ENCODE assay signal across 13 cellular contexts in the genomic region with DNA sequence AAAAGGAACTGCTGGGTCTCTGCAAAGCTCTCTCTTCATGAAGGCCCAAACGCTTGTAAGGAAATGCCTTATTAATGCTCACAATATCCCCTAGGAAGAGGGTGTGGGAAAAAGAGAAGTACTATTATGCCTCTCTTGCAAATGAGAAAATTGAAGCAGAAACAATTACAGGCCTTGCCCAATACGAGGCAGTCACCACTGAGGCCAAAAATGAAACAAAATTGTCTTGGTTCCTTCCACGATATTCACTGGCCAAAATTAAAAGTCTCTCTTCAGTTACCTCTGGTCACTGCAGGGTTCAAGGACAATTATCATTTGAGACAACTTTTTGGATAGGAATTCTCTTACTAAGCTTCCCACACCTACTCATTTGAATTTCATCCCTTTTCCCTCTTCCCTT. TPM values are rescaled to one million over a fixed set of nuclear protein-coding genes. Genes with fewer than 3 reads are reported as not detected.
A peak's percentile ranks its signal among the peaks of the same experiment; 100 is the strongest.
DNase-seq lines count a peak whose midpoint lies in the region; ATAC-seq, FAIRE-seq and TF ChIP-seq lines count a peak whose summit lies in the region.
"Had no signal": no experiment of that assay in that cellular context is flagged by ENCODE, and none has a peak within 500 bp of the region (broad histone marks: within the 10 kb centered on the region; RNA-seq: fewer than 3 reads in every experiment).

No MANE protein-coding gene starts in this region.

- H3K36me3 Mint-ChIP-seq in neural crest cell (ENCODE audit: low read depth) (no peaks in the 10 kb centered on the region), immature natural killer cell (no peaks in the 10 kb centered on the region)

- H3K27ac Mint-ChIP-seq in neural crest cell (ENCODE audit: unreplicated experiment): no peak overlapping the region
- H3K27ac Mint-ChIP-seq in immature natural killer cell: peak overlapping the region in 3 of 6 donors; percentile 17 to 61 (median 30)

- no peaks in the 10 kb centered on the region for H3K9me3 Mint-ChIP-seq in neural crest cell
- no peaks in the 10 kb centered on the region for H3K9me3 Mint-ChIP-seq in immature natural killer cell

- H3K27me3 Mint-ChIP-seq in neural crest cell (ENCODE audit: low read depth): no peaks in the 10 kb centered on the region
- peaks cover 7 to 13% (median 13%) of the 10 kb centered on the region in 3 donors for H3K27me3 Mint-ChIP-seq in immature natural killer cell (ENCODE audit: low read depth in 3 of 3)

- H3K9ac ChIP-seq in liver (ENCODE audit: low read depth in 1 of 2, low read length in 2 of 2) (peak overlapping the region; percentile 43 to 78), HepG2 (ENCODE audit: insufficient read depth, low read depth, low read length) (no peak overlapping the region), endocrine pancreas (ENCODE audit: control insufficient read depth, insufficient read depth, low read length) (peak overlapping the region; percentile 38)

- H3K9me3 ChIP-seq in liver (ENCODE audit: control insufficient read depth in 4 of 4, low read length in 3 of 4) (no peaks in the 10 kb centered on the region), HepG2 (ENCODE audit: low read length) (no peaks in the 10 kb centered on the region), endocrine pancreas (ENCODE audit: control insufficient read depth, low read length) (no peaks in the 10 kb centered on the region), uterus (no peaks in the 10 kb centered on the region)

- TF ChIP-seq EP300 in HepG2 (IDR thresholded peaks at IDR 0.05; ENCODE audit: low read depth in 2 of 2, low read length in 2 of 2): no peak
- TF ChIP-seq EP300 in HepG2 (CRISPR knock-in tag; IDR thresholded peaks at IDR 0.05; ENCODE audit: borderline replicate concordance): no peak

- BruUV-seq in HepG2 (replicated peaks; lab: Mats Ljungman, UMichigan): no TSS peak

- 32% methylated on average over 3 of the region's 3 CpGs for WGBS in liver
- WGBS in HepG2 (ENCODE audit: low lambda C conversion rate): 89% methylated on average over 3 of the region's 3 CpGs

- H3K4me3 Mint-ChIP-seq in neural crest cell (peak overlapping the region; percentile 48), immature natural killer cell (no peak overlapping the region)

- H3K27ac ChIP-seq in liver (ENCODE audit: low read depth in 1 of 2, low read length in 2 of 2) (peak overlapping the region; percentile 66 to 99), HepG2 (ENCODE audit: extremely low read length, insufficient read depth, low read length) (no peak overlapping the region), uterus (peak overlapping the region; percentile 97 to 99)

- intact Hi-C loops in HepG2 (cut with micrococcal nuclease; ENCODE audit: unreplicated experiment): no loop called here
- intact Hi-C loops in uterus (cut with DNase I; ENCODE audit: low total_unique reads): no loop called here

- in situ Hi-C loops in HepG2 (cut with HindIII; ENCODE audit: extremely low pct_ligation_motif_present, low pct_unique_long_range_greater_than_20kb): no loop called here

- TF ChIP-seq POLR2A in HepG2 (IDR thresholded peaks at IDR 0.05; ENCODE audit: insufficient read depth in 1 of 2, low read depth in 2 of 2, low read length in 2 of 2) (no peak), uterus (IDR thresholded peaks at IDR 0.05) (no peak)

- no peak for DNase-seq in HepG2 (ENCODE audit: low spot score)
- DNase-seq in neural crest cell (ENCODE audit: low read depth, low spot score): no peak
- no peak for DNase-seq in uterus
- no peak for DNase-seq in immature natural killer cell
- DNase-seq: activated effector memory CD4-positive, alpha-beta T cell treated with anti-CD3 and anti-CD28 coated beads, Interleukin-2, amount 50 U/mL, for 16 hours; effector CD4-positive, alpha-beta T cell; NCI-H1092 treated with DMSO at 0.1 percent for 48 hours; stimulated activated CD4-positive, alpha-beta T cell treated with anti-CD3 and anti-CD28 coated beads, Interleukin-2, amount 100 ng/mL, for 24 hours had no signal

- no peak overlapping the region for H2AFZ ChIP-seq in HepG2 (ENCODE audit: low read length)

- POLR2A ChIA-PET in HepG2 (lab: Yijun Ruan, JAX): no interaction called here

- TF ChIP-seq RAD21 in liver (IDR thresholded peaks at IDR 0.05) (peak in 1 of 2 donors; percentile 14), HepG2 (CRISPR knock-in tag; IDR thresholded peaks at IDR 0.05) (no peak)

- H3K4me1 Mint-ChIP-seq in neural crest cell (peaks cover 66% of the 10 kb centered on the region), immature natural killer cell (peaks cover 38 to 52% of the 10 kb centered on the region in 2 donors)

- H3K79me2 ChIP-seq in HepG2 (ENCODE audit: insufficient read depth, low read length): peaks cover 65% of the 10 kb centered on the region

- H3K27me3 ChIP-seq in liver (ENCODE audit: control insufficient read depth in 4 of 4, insufficient read depth in 4 of 4, low read length in 3 of 4) (no peaks in the 10 kb centered on the region), HepG2 (ENCODE audit: control insufficient read depth in 1 of 2, insufficient read depth in 2 of 2, low read length in 2 of 2) (no peaks in the 10 kb centered on the region; a peak in 1 of 5 replicates), endocrine pancreas (ENCODE audit: control insufficient read depth, insufficient read depth, low read length) (no peaks in the 10 kb centered on the region), uterus (no peaks in the 10 kb centered on the region)

- H4K20me1 ChIP-seq in HepG2 (ENCODE audit: insufficient read depth, low read length): no peaks in the 10 kb centered on the region

- ATAC-seq in HepG2: no peak
- no peak for ATAC-seq in HG03571 (IDR thresholded peaks at IDR 0.05; ENCODE audit: unreplicated experiment)
- ATAC-seq in GM21576 (IDR thresholded peaks at IDR 0.05; ENCODE audit: unreplicated experiment): no peak

- TF ChIP-seq CTCF in liver (IDR thresholded peaks at IDR 0.05; ENCODE audit: low read depth, low read length, missing input control) (no peak), HepG2 (CRISPR knock-in tag; IDR thresholded peaks at IDR 0.05) (no peak), neural crest cell (conservative IDR thresholded peaks at IDR 0.05) (no peak), uterus (IDR thresholded peaks at IDR 0.05) (no peak)

- H3K4me3 ChIP-seq in liver (ENCODE audit: low read depth in 1 of 3, low read length in 3 of 3) (no peak overlapping the region), HepG2 (replicated peaks in 1 of 3; ENCODE audit: insufficient read depth in 1 of 3, low read depth in 2 of 3, low read length in 3 of 3) (no peak overlapping the region), endocrine pancreas (ENCODE audit: control insufficient read depth, insufficient read depth, low read length) (peak overlapping the region; percentile 90), uterus (no peak overlapping the region)

- H3K36me3 ChIP-seq in liver (ENCODE audit: control insufficient read depth in 4 of 4, insufficient read depth in 3 of 4, low read depth in 1 of 4, low read length in 3 of 4) (no peaks in the 10 kb centered on the region), HepG2 (replicated peaks in 1 of 2; ENCODE audit: control insufficient read depth in 1 of 2, insufficient read depth in 2 of 2, low read length in 2 of 2) (no peaks in the 10 kb centered on the region), endocrine pancreas (ENCODE audit: control insufficient read depth, insufficient read depth, low read length) (no peaks in the 10 kb centered on the region), uterus (no peaks in the 10 kb centered on the region)

- CTCF ChIA-PET in HepG2 (lab: Yijun Ruan, JAX; ENCODE audit: low intra/inter-chr PET ratio, low total read pairs): no interaction called here

- no peak overlapping the region for H3K4me2 ChIP-seq in HepG2 (ENCODE audit: low read depth, low read length)

- H3K4me1 ChIP-seq in liver (ENCODE audit: control insufficient read depth in 4 of 4, insufficient read depth in 4 of 4, low read length in 3 of 4): peaks cover 4 to 86% (median 72%) of the 10 kb centered on the region in 4 donors
- peaks cover 60% of the 10 kb centered on the region for H3K4me1 ChIP-seq in HepG2 (ENCODE audit: insufficient read depth, low read length)
- peaks cover 33% of the 10 kb centered on the region for H3K4me1 ChIP-seq in endocrine pancreas (ENCODE audit: control insufficient read depth, insufficient read depth, low read length)
- peaks cover 10 to 21% of the 10 kb centered on the region in 2 donors for H3K4me1 ChIP-seq in uterus

- FAIRE-seq in HepG2 (lab: Jason Lieb, UNC): no peak

RNA-seq across cellular contexts. Expression of a gene that starts 3.1 kb away (rescaled TPM):
- total RNA-seq in liver (100 to 1,000 TPM in 1 of 2 donors, 10 to 100 TPM in 1; 81.0 to 136 TPM), HepG2 (2016; rRNA removed; fragmentation: Illumina TruSeq; extraction: Trizol) (23.5 and 43.4 TPM in 2 replicates), neural crest cell (60.0 and 60.8 TPM in 2 replicates), uterus (100 to 1,000 TPM; 150 to 233 (median 196) TPM)
- polyA plus RNA-seq in liver (10 to 100 TPM; 58.2 to 66.5 TPM), HepG2 (2011; rRNA removed) (40.6 and 45.9 TPM in 2 replicates), immature natural killer cell (10 to 100 TPM in 2 of 3 donors, 1 to 10 TPM in 1; 8.8 to 17.1 (median 16.4) TPM)
- total RNA-seq in HepG2 (2016; cell fraction: cytosol; rRNA removed; fragmentation: Illumina TruSeq; extraction: Trizol; ENCODE audit: low read depth): 3.4 and 5.0 TPM in 2 replicates
- 27.0 and 44.9 TPM in 2 replicates for total RNA-seq in HepG2 (2016; cell fraction: insoluble cytoplasmic fraction; rRNA removed; fragmentation: Illumina TruSeq; extraction: Trizol)
- total RNA-seq in HepG2 (2016; cell fraction: membrane; rRNA removed; fragmentation: Illumina TruSeq; extraction: Trizol): 11.4 and 14.4 TPM in 2 replicates
- total RNA-seq in HepG2 (2016; cell fraction: nucleus; rRNA removed; fragmentation: Illumina TruSeq; extraction: Trizol): 46.8 and 54.9 TPM in 2 replicates
- 21.7 and 39.6 TPM in 2 replicates for polyA plus RNA-seq in HepG2 (2011; cell fraction: cytosol; rRNA removed)
- 16.5 and 20.8 TPM in 2 replicates for polyA plus RNA-seq in HepG2 (2011; cell fraction: nucleus; rRNA removed)
- 49.6 and 72.8 TPM in 2 replicates for polyA plus RNA-seq in HepG2 (2012)
- 2.5 and 3.1 TPM in 2 replicates for polyA plus RNA-seq in HepG2 (2016; cell fraction: cytosol; fragmentation: Illumina TruSeq; extraction: Trizol; ENCODE audit: low read depth)
- polyA plus RNA-seq in HepG2 (2016; cell fraction: insoluble cytoplasmic fraction; fragmentation: Illumina TruSeq; extraction: Trizol; ENCODE audit: low read depth): 20.1 and 21.1 TPM in 2 replicates
- polyA plus RNA-seq in HepG2 (2016; cell fraction: membrane; fragmentation: Illumina TruSeq; extraction: Trizol; ENCODE audit: low read depth): 6.3 and 6.6 TPM in 2 replicates
- polyA plus RNA-seq in HepG2 (2016; cell fraction: nucleus; fragmentation: Illumina TruSeq; extraction: Trizol; ENCODE audit: insufficient read depth, low read depth): 41.0 and 42.6 TPM in 2 replicates
- polyA minus RNA-seq in HepG2 (2011; rRNA and poly(A)+ RNA removed; ENCODE audit: low replicate concordance): 35.5 and 55.9 TPM in 2 replicates
- polyA minus RNA-seq in HepG2 (2011; cell fraction: cytosol; rRNA and poly(A)+ RNA removed): 46.9 and 76.7 TPM in 2 replicates
- 69.5 and 87.4 TPM in 2 replicates for polyA minus RNA-seq in HepG2 (2011; cell fraction: nucleus; rRNA and poly(A)+ RNA removed)

RNA-seq across cellular contexts. Expression of a gene that starts 41.0 kb away (rescaled TPM):
- 1 to 10 TPM; 1.3 to 2.0 TPM for total RNA-seq in liver
- 1 to 10 TPM in 1 of 2 donors, under 1 TPM in 1; 0.85 to 2.5 TPM for polyA plus RNA-seq in liver
- total RNA-seq in HepG2 (2016; rRNA removed; fragmentation: Illumina TruSeq; extraction: Trizol): 0.29 and 0.33 TPM in 2 replicates
- total RNA-seq in HepG2 (2016; cell fraction: cytosol; rRNA removed; fragmentation: Illumina TruSeq; extraction: Trizol; ENCODE audit: low read depth): 0.30 TPM in 1 of 2 replicates, not detected in the other
- 0.37 and 0.65 TPM in 2 replicates for total RNA-seq in HepG2 (2016; cell fraction: insoluble cytoplasmic fraction; rRNA removed; fragmentation: Illumina TruSeq; extraction: Trizol)
- total RNA-seq in HepG2 (2016; cell fraction: membrane; rRNA removed; fragmentation: Illumina TruSeq; extraction: Trizol): 0.25 and 0.41 TPM in 2 replicates
- 0.31 and 0.50 TPM in 2 replicates for total RNA-seq in HepG2 (2016; cell fraction: nucleus; rRNA removed; fragmentation: Illumina TruSeq; extraction: Trizol)
- polyA plus RNA-seq in HepG2 (2011; rRNA removed): 0.60 and 0.66 TPM in 2 replicates
- 0.24 and 0.50 TPM in 2 replicates for polyA plus RNA-seq in HepG2 (2011; cell fraction: cytosol; rRNA removed)
- 0.06 and 1.5 TPM in 2 replicates for polyA plus RNA-seq in HepG2 (2011; cell fraction: nucleus; rRNA removed)
- polyA plus RNA-seq in HepG2 (2012): 1.2 and 1.8 TPM in 2 replicates
- polyA plus RNA-seq in HepG2 (2016; cell fraction: cytosol; fragmentation: Illumina TruSeq; extraction: Trizol; ENCODE audit: low read depth): 0.27 and 0.29 TPM in 2 replicates
- 0.29 and 0.50 TPM in 2 replicates for polyA plus RNA-seq in HepG2 (2016; cell fraction: insoluble cytoplasmic fraction; fragmentation: Illumina TruSeq; extraction: Trizol; ENCODE audit: low read depth)
- polyA plus RNA-seq in HepG2 (2016; cell fraction: membrane; fragmentation: Illumina TruSeq; extraction: Trizol; ENCODE audit: low read depth): not detected in 2 replicates
- 0.44 TPM in 1 of 2 replicates, not detected in the other for polyA plus RNA-seq in HepG2 (2016; cell fraction: nucleus; fragmentation: Illumina TruSeq; extraction: Trizol; ENCODE audit: insufficient read depth, low read depth)
- 0.02 TPM in 1 of 2 replicates, not detected in the other for polyA minus RNA-seq in HepG2 (2011; rRNA and poly(A)+ RNA removed; ENCODE audit: low replicate concordance)
- polyA minus RNA-seq in HepG2 (2011; cell fraction: cytosol; rRNA and poly(A)+ RNA removed): 0.69 TPM in 1 of 2 replicates, not detected in the other
- polyA minus RNA-seq in HepG2 (2011; cell fraction: nucleus; rRNA and poly(A)+ RNA removed): 1.5 and 1.9 TPM in 2 replicates
- 1.4 and 1.6 TPM in 2 replicates for total RNA-seq in neural crest cell
- 1 to 10 TPM in 2 of 4 donors, under 1 TPM in 1, not detected in 1; 0.29 to 1.4 (median 1.2) TPM for total RNA-seq in uterus
- polyA plus RNA-seq in immature natural killer cell: not detected
- total RNA-seq: OCI-LY7 had no signal
